ENCODE assay signal across 9 cellular contexts in genomic region chr7:111029574-111030357, GRCh38.
DNase-seq lines count a peak whose midpoint lies in the region; ATAC-seq and TF ChIP-seq lines count a peak whose summit lies in the region.
"Had no signal": no experiment of that assay in that cellular context is flagged by ENCODE, and none has a peak within 500 bp of the region (broad histone marks: within the 10 kb centered on the region; RNA-seq: fewer than 3 reads in every experiment).

No MANE protein-coding gene starts in this region.

- TF ChIP-seq CTCF in cardiac muscle cell (IDR thresholded peaks at IDR 0.05; ENCODE audit: low read depth, low read length) (no peak), right lobe of liver (IDR thresholded peaks at IDR 0.05) (no peak)

- H3K36me3 Mint-ChIP-seq in activated CD8-positive, alpha-beta T cell treated with anti-CD3 and anti-CD28 coated beads, Interleukin-2, amount 10 ng/mL, durations not matched to agents 7 days and 5 days (ENCODE audit: low read depth) = peaks cover 21% of the 10 kb centered on the region

- peak overlapping the region; percentile 32 for H3K4me3 Mint-ChIP-seq in activated CD8-positive, alpha-beta T cell treated with anti-CD3 and anti-CD28 coated beads, Interleukin-2, amount 10 ng/mL, durations not matched to agents 7 days and 5 days

- no peaks in the 10 kb centered on the region for H3K27me3 ChIP-seq in cardiac muscle cell
- H3K27me3 ChIP-seq in right lobe of liver = no peaks in the 10 kb centered on the region
- H3K27me3 ChIP-seq in H7 (ENCODE audit: control insufficient read depth, insufficient read depth, low read length) = no peaks in the 10 kb centered on the region

- H3K27me3 Mint-ChIP-seq in activated CD8-positive, alpha-beta T cell treated with anti-CD3 and anti-CD28 coated beads, Interleukin-2, amount 10 ng/mL, durations not matched to agents 7 days and 5 days (ENCODE audit: low read depth) = no peaks in the 10 kb centered on the region

- H3K4me1 Mint-ChIP-seq in activated CD8-positive, alpha-beta T cell treated with anti-CD3 and anti-CD28 coated beads, Interleukin-2, amount 10 ng/mL, durations not matched to agents 7 days and 5 days (ENCODE audit: low read depth) = peaks cover 55% of the 10 kb centered on the region

- H3K36me3 ChIP-seq in cardiac muscle cell (no peaks in the 10 kb centered on the region), right lobe of liver (no peaks in the 10 kb centered on the region), H7 (replicated peaks; ENCODE audit: control insufficient read depth, insufficient read depth, low read length) (no peaks in the 10 kb centered on the region)

- H3K9me3 ChIP-seq in cardiac muscle cell (ENCODE audit: low read depth) = no peaks in the 10 kb centered on the region
- H3K9me3 ChIP-seq in right lobe of liver = no peaks in the 10 kb centered on the region

- POLR2A ChIA-PET in activated CD8-positive, alpha-beta T cell treated with anti-CD3 and anti-CD28 coated beads, Interleukin-2, amount 10 ng/mL, durations not matched to agents 7 days and 5 days (lab: Charles Lee) = interaction anchor here (0.9 to 7.3 kb wide), 9 partner anchors 9 to 63 kb away, joined by 3 to 69 read pairs (median 5); partner anchors contain the start of gene LRRN3

- intact Hi-C loops in Right ventricle myocardium inferior (cut with DNase I) = no loop called here
- intact Hi-C loops in right lobe of liver (cut with DNase I) = no loop called here

- CTCF ChIA-PET in activated CD8-positive, alpha-beta T cell treated with anti-CD3 and anti-CD28 coated beads, Interleukin-2, amount 10 ng/mL, durations not matched to agents 7 days and 5 days (lab: Charles Lee) = interaction anchor here (0.8 to 5.8 kb wide), 17 partner anchors 11 to 434 kb away, joined by 3 to 28 read pairs (median 4); partner anchors contain the start of gene LRRN3

- peak overlapping the region; percentile 72 for H3K27ac Mint-ChIP-seq in activated CD8-positive, alpha-beta T cell treated with anti-CD3 and anti-CD28 coated beads, Interleukin-2, amount 10 ng/mL, durations not matched to agents 7 days and 5 days

- no peak overlapping the region for H3K4me3 ChIP-seq in cardiac muscle cell
- H3K4me3 ChIP-seq in right lobe of liver = no peak overlapping the region
- H3K4me3 ChIP-seq in H7 (ENCODE audit: insufficient read depth, low read depth, low read length) = no peak overlapping the region

- TF ChIP-seq POLR2A in right lobe of liver (IDR thresholded peaks at IDR 0.05) = no peak

- WGBS in right lobe of liver (ENCODE audit: insufficient coverage, low coverage, low lambda C conversion rate, missing lambda C conversion rate) = 12% methylated on average over 1 of the region's 1 CpG

- peak; percentile 42 to 48 for DNase-seq in cardiac muscle cell (ENCODE audit: low read depth in 1 of 2, low spot score in 1 of 2)
- DNase-seq in Right ventricle myocardium inferior (ENCODE audit: missing footprints) = no peak
- peak; percentile 37 for DNase-seq in activated CD8-positive, alpha-beta T cell treated with anti-CD3 and anti-CD28 coated beads, Interleukin-2, amount 10 ng/mL, durations not matched to agents 7 days and 5 days
- DNase-seq in right lobe of liver = peak in 1 of 3 donors; percentile 53
- DNase-seq in H7 = no peak
- no peak for DNase-seq in HK-2 (ENCODE audit: unreplicated experiment)
- DNase-seq in NCI-H524 treated with DMSO at 0.1 percent for 48 hours (lab: John Stamatoyannopoulos, UW) = no peak

- no peaks in the 10 kb centered on the region for H3K9me3 Mint-ChIP-seq in activated CD8-positive, alpha-beta T cell treated with anti-CD3 and anti-CD28 coated beads, Interleukin-2, amount 10 ng/mL, durations not matched to agents 7 days and 5 days (ENCODE audit: insufficient read depth)

- peaks cover 17% of the 10 kb centered on the region for H3K4me1 ChIP-seq in cardiac muscle cell (ENCODE audit: low read depth)
- H3K4me1 ChIP-seq in right lobe of liver = peaks cover 0 to 18% (median 3%) of the 10 kb centered on the region in 4 donors
- H3K4me1 ChIP-seq: parathyroid adenoma had no signal

- no peak overlapping the region for H3K27ac ChIP-seq in cardiac muscle cell
- peak overlapping the region in 2 of 3 donors; percentile 45 to 58 for H3K27ac ChIP-seq in right lobe of liver
- H3K27ac ChIP-seq: parathyroid adenoma had no signal

- ATAC-seq in Right ventricle myocardium inferior = no peak
- ATAC-seq in HG03432 (IDR thresholded peaks at IDR 0.05; ENCODE audit: unreplicated experiment) = peak; percentile 77
- ATAC-seq in activated CD8-positive, alpha-beta T cell treated with anti-CD3 and anti-CD28 coated beads, Interleukin-2, amount 10 ng/mL, durations not matched to agents 7 days and 5 days = no peak
- ATAC-seq in right lobe of liver = peak; percentile 45 to 54 (median 50)

Comparison
In these comparisons a context has a peak if more than half of its experiments do, and no peak if none do; other contexts are left out.
1. DNase-seq: peak in cardiac muscle cell (2 of 2) and activated CD8-positive, alpha-beta T cell treated with anti-CD3 and anti-CD28 coated beads, Interleukin-2, amount 10 ng/mL, durations not matched to agents 7 days and 5 days (single experiment); none in Right ventricle myocardium inferior (single experiment), H7 (single experiment), HK-2 (single experiment) and NCI-H524 treated with DMSO at 0.1 percent for 48 hours (single experiment).
2. ATAC-seq: peak in HG03432 (single experiment) and right lobe of liver (4 of 4); none in Right ventricle myocardium inferior (single experiment) and activated CD8-positive, alpha-beta T cell treated with anti-CD3 and anti-CD28 coated beads, Interleukin-2, amount 10 ng/mL, durations not matched to agents 7 days and 5 days (single experiment).